ENCODE assay signal across 8 cellular contexts in genomic region chr18:9055185-9055584, GRCh38. TPM values are rescaled to one million over a fixed set of nuclear protein-coding genes. Genes with fewer than 3 reads are reported as not detected.
DNase-seq lines count a peak whose midpoint lies in the region; ATAC-seq and TF ChIP-seq lines count a peak whose summit lies in the region.

No MANE protein-coding gene starts in this region.

- POLR2A ChIA-PET in HEK293T (lab: Yijun Ruan, JAX), result no interaction called here

- DNase-seq in LHCN-M2 (ENCODE audit: low read depth) (peak; percentile 71), brain pericyte (ENCODE audit: low read depth, low spot score) (peak; percentile 10), non-pigmented ciliary epithelial cell (ENCODE audit: low read depth) (peak; percentile 46), NCI-H510A treated with DMSO at 0.1 percent for 48 hours (lab: John Stamatoyannopoulos, UW) (no peak), HEK293T (ENCODE audit: extremely low spot score) (no peak)
- no peak for DNase-seq in activated CD4-positive, alpha-beta T cell treated with anti-CD3 and anti-CD28 coated beads, Interleukin-2, amount 50 U/mL, for 1 hour

- CTCF ChIA-PET in HEK293T (lab: Yijun Ruan, JAX), result no interaction called here

- ATAC-seq in GM18502 (IDR thresholded peaks at IDR 0.05; ENCODE audit: poor library complexity, unreplicated experiment), result peak; percentile 63
- no peak for ATAC-seq in HG03571 (IDR thresholded peaks at IDR 0.05; ENCODE audit: unreplicated experiment)

TF ChIP-seq in HEK293T, 16 proteins besides CTCF, POLR2A, EP300 and RAD21:
- TF ChIP-seq HDGF (IDR thresholded peaks at IDR 0.05; ENCODE audit: borderline replicate concordance), result no peak
- TF ChIP-seq NFRKB (IDR thresholded peaks at IDR 0.05), result no peak
- no peak for TF ChIP-seq TARDBP (IDR thresholded peaks at IDR 0.05)
- TF ChIP-seq PKNOX1 (IDR thresholded peaks at IDR 0.05), result no peak
- TF ChIP-seq FOXM1 (IDR thresholded peaks at IDR 0.05; ENCODE audit: borderline replicate concordance), result no peak
- TF ChIP-seq SP1 (IDR thresholded peaks at IDR 0.05), result no peak
- TF ChIP-seq BHLHE40 (IDR thresholded peaks at IDR 0.05; ENCODE audit: borderline replicate concordance), result no peak
- TF ChIP-seq ARNT (IDR thresholded peaks at IDR 0.05), result no peak
- TF ChIP-seq L3MBTL2 (conservative IDR thresholded peaks at IDR 0.05), result no peak
- no peak for TF ChIP-seq LEF1 (IDR thresholded peaks at IDR 0.05; ENCODE audit: borderline replicate concordance)
- TF ChIP-seq FOXA1 (IDR thresholded peaks at IDR 0.05), result no peak
- no peak for TF ChIP-seq CTBP1 (IDR thresholded peaks at IDR 0.05; ENCODE audit: borderline replicate concordance)
- no peak for TF ChIP-seq SUZ12 (IDR thresholded peaks at IDR 0.05)
- no peak for TF ChIP-seq ELF4 (IDR thresholded peaks at IDR 0.05)
- TF ChIP-seq FOXK2 (IDR thresholded peaks at IDR 0.05), result no peak
- no peak for TF ChIP-seq ZNF384 (IDR thresholded peaks at IDR 0.05)
TF ChIP-seq in HEK293T: peak in this region for 0.

RNA-seq across cellular contexts. Expression of gene NDUFV2, which starts 47.3 kb away (rescaled TPM):
- total RNA-seq in LHCN-M2 (2014; rRNA removed), result 149 and 156 TPM in 2 replicates
- 145 TPM for polyA plus RNA-seq in LHCN-M2 (2012)

Comparison
In these comparisons a context has a peak if more than half of its experiments do, and no peak if none do; other contexts are left out.
1. DNase-seq: peak in LHCN-M2 (single experiment), brain pericyte (single experiment) and non-pigmented ciliary epithelial cell (single experiment); none in NCI-H510A treated with DMSO at 0.1 percent for 48 hours (single experiment), activated CD4-positive, alpha-beta T cell treated with anti-CD3 and anti-CD28 coated beads, Interleukin-2, amount 50 U/mL, for 1 hour (single experiment) and HEK293T (single experiment).